In genomic region chr9:137194388-137194787, GRCh38 we compare ENCODE assay signal across 12 cellular contexts. TPM values are rescaled to one million over a fixed set of nuclear protein-coding genes. Genes with fewer than 3 reads are reported as not detected.
A peak's percentile ranks its signal among the peaks of the same experiment; 100 is the strongest.
DNase-seq lines count a peak whose midpoint lies in the region; TF ChIP-seq lines count a peak whose summit lies in the region.
"Had no signal": no experiment of that assay in that cellular context is flagged by ENCODE, and none has a peak within 500 bp of the region (broad histone marks: within the 10 kb centered on the region; RNA-seq: fewer than 3 reads in every experiment).

No MANE protein-coding gene starts in this region.

- H3K4me3 ChIP-seq in H7 (ENCODE audit: insufficient read depth, low read depth, low read length) (no peak overlapping the region), mesenchymal stem cell (ENCODE audit: insufficient read depth in 1 of 2, low read depth in 1 of 2, low read length in 2 of 2) (no peak overlapping the region), A673 (ENCODE audit: low read depth, low read length, poor library complexity, severe bottlenecking) (no peak overlapping the region)
- H3K4me3 ChIP-seq: upper lobe of right lung had no signal

- H3K4me1 ChIP-seq in mesenchymal stem cell (ENCODE audit: control insufficient read depth, insufficient read depth, low read depth, low read length) (peaks cover 76% of the 10 kb centered on the region), A673 (ENCODE audit: insufficient read depth, low read length, poor library complexity, severe bottlenecking) (peaks cover 12% of the 10 kb centered on the region)

- H3K27me3 Mint-ChIP-seq in Calu3 (ENCODE audit: unreplicated experiment), result no peaks in the 10 kb centered on the region
- H3K27me3 Mint-ChIP-seq in activated T-helper 1 cell treated with anti-CD3 and anti-CD28 coated beads, Interleukin-12 subunit alpha, Interleukin-12 subunit beta, Interleukin-2, Interleukin-4 antibody, amounts not matched to agents 30 ng/mL and 10 ng/mL and 1 ng/mL, durations not matched to agents 14 hours and 24 hours and 36 hours (ENCODE audit: insufficient read depth), result no peaks in the 10 kb centered on the region
- H3K27me3 Mint-ChIP-seq: activated T-cell treated with anti-CD3 and anti-CD28 coated beads, Interleukin-2, amount 50 U/mL, for 24 hours; progenitor cell of endocrine pancreas had no signal

- no peaks in the 10 kb centered on the region for H3K9me3 Mint-ChIP-seq in Calu3 (ENCODE audit: low read depth, unreplicated experiment)
- no peaks in the 10 kb centered on the region for H3K9me3 Mint-ChIP-seq in activated T-helper 1 cell treated with anti-CD3 and anti-CD28 coated beads, Interleukin-12 subunit alpha, Interleukin-12 subunit beta, Interleukin-2, Interleukin-4 antibody, amounts not matched to agents 30 ng/mL and 10 ng/mL and 1 ng/mL, durations not matched to agents 14 hours and 24 hours and 36 hours
- H3K9me3 Mint-ChIP-seq: activated T-cell treated with anti-CD3 and anti-CD28 coated beads, Interleukin-2, amount 50 U/mL, for 24 hours had no signal

- CTCF ChIA-PET in A673 (lab: Charles Lee), result interaction anchor here (0.7 kb wide), 1 partner anchor 42 kb away, joined by 3 read pairs; no protein-coding TSS in a partner anchor
- CTCF ChIA-PET in Calu3 (lab: Charles Lee), result interaction anchor here (1.2 kb wide), 1 partner anchor 42 kb away, joined by 4 read pairs; no protein-coding TSS in a partner anchor

- no peak overlapping the region for H3K18ac ChIP-seq in mesenchymal stem cell (ENCODE audit: low read depth in 1 of 2, low read length in 2 of 2)

- no peak overlapping the region for H3K4me3 Mint-ChIP-seq in Calu3 (ENCODE audit: low read depth, unreplicated experiment)
- no peak overlapping the region for H3K4me3 Mint-ChIP-seq in activated T-helper 1 cell treated with anti-CD3 and anti-CD28 coated beads, Interleukin-12 subunit alpha, Interleukin-12 subunit beta, Interleukin-2, Interleukin-4 antibody, amounts not matched to agents 30 ng/mL and 10 ng/mL and 1 ng/mL, durations not matched to agents 14 hours and 24 hours and 36 hours
- H3K4me3 Mint-ChIP-seq: activated T-cell treated with anti-CD3 and anti-CD28 coated beads, Interleukin-2, amount 50 U/mL, for 24 hours had no signal

- no peak overlapping the region for H3K9ac ChIP-seq in mesenchymal stem cell (ENCODE audit: low read length)

- intact Hi-C loops in A673 (cut with micrococcal nuclease; ENCODE audit: unreplicated experiment), result no loop called here
- intact Hi-C loops in Calu3 (cut with micrococcal nuclease; ENCODE audit: unreplicated experiment), result no loop called here
- intact Hi-C loops in activated T-helper 1 cell treated with anti-CD3 and anti-CD28 coated beads, Interleukin-12 subunit alpha, Interleukin-12 subunit beta, Interleukin-2, Interleukin-4 antibody, amounts not matched to agents 30 ng/mL and 10 ng/mL and 1 ng/mL, durations not matched to agents 14 hours and 24 hours and 36 hours (cut with micrococcal nuclease), result no loop called here

- TF ChIP-seq CTCF in A673 (conservative IDR thresholded peaks at IDR 0.05; ENCODE audit: low read depth, low read length), result no peak
- no peak for TF ChIP-seq CTCF in Calu3 (IDR thresholded peaks at IDR 0.05; ENCODE audit: unreplicated experiment)

- BruUV-seq in A673 (replicated peaks; lab: Mats Ljungman, UMichigan) (no TSS peak), Calu3 (replicated peaks; lab: Mats Ljungman, UMichigan) (no TSS peak)

- H2AFZ ChIP-seq in mesenchymal stem cell (ENCODE audit: low read depth, low read length), result no peak overlapping the region

- DNase-seq in H7 (peak; percentile 67), amniotic epithelial cell (ENCODE audit: low read depth) (peak; percentile 68), mesenchymal stem cell (no peak), A673 (ENCODE audit: low spot score) (no peak), Calu3 (no peak)
- no peak for DNase-seq in activated T-helper 1 cell treated with anti-CD3 and anti-CD28 coated beads, Interleukin-12 subunit alpha, Interleukin-12 subunit beta, Interleukin-2, Interleukin-4 antibody, amounts not matched to agents 30 ng/mL and 10 ng/mL and 1 ng/mL, durations not matched to agents 14 hours and 24 hours and 36 hours (ENCODE audit: low spot score)
- DNase-seq: activated T-cell treated with anti-CD3 and anti-CD28 coated beads, Interleukin-2, amount 50 U/mL, for 24 hours; brain microvascular endothelial cell; kidney glomerular epithelial cell; NCI-H187 treated with DMSO at 0.1 percent for 48 hours; upper lobe of right lung had no signal

- H3K4me1 Mint-ChIP-seq in Calu3 (ENCODE audit: low read depth, unreplicated experiment), result peaks cover 38% of the 10 kb centered on the region
- peaks cover 3% of the 10 kb centered on the region for H3K4me1 Mint-ChIP-seq in activated T-helper 1 cell treated with anti-CD3 and anti-CD28 coated beads, Interleukin-12 subunit alpha, Interleukin-12 subunit beta, Interleukin-2, Interleukin-4 antibody, amounts not matched to agents 30 ng/mL and 10 ng/mL and 1 ng/mL, durations not matched to agents 14 hours and 24 hours and 36 hours (ENCODE audit: low read depth)

- 83% methylated on average over 16 of the region's 16 CpGs for WGBS in mesenchymal stem cell

- no peak overlapping the region for H2BK120ac ChIP-seq in mesenchymal stem cell (ENCODE audit: low read depth, low read length)

- H3K36me3 ChIP-seq in H7 (replicated peaks; ENCODE audit: control insufficient read depth, insufficient read depth, low read length) (no peaks in the 10 kb centered on the region; the same call in 1 of the 2 replicates), mesenchymal stem cell (ENCODE audit: control insufficient read depth in 1 of 2, insufficient read depth in 2 of 2, low read depth in 1 of 2, low read length in 2 of 2) (peaks cover 30 to 56% of the 10 kb centered on the region in 2 experiments), A673 (ENCODE audit: insufficient read depth, low read length, poor library complexity, severe bottlenecking) (peaks cover 2% of the 10 kb centered on the region)

- H2BK5ac ChIP-seq in mesenchymal stem cell (ENCODE audit: low read depth, low read length, poor library complexity, severe bottlenecking), result no peak overlapping the region

- H3K36me3 Mint-ChIP-seq in Calu3 (ENCODE audit: insufficient read depth, unreplicated experiment), result peaks cover 41% of the 10 kb centered on the region
- peaks cover 2% of the 10 kb centered on the region for H3K36me3 Mint-ChIP-seq in activated T-helper 1 cell treated with anti-CD3 and anti-CD28 coated beads, Interleukin-12 subunit alpha, Interleukin-12 subunit beta, Interleukin-2, Interleukin-4 antibody, amounts not matched to agents 30 ng/mL and 10 ng/mL and 1 ng/mL, durations not matched to agents 14 hours and 24 hours and 36 hours (ENCODE audit: low read depth)

- H4K8ac ChIP-seq in mesenchymal stem cell (ENCODE audit: low read length), result no peak overlapping the region

- H3K27me3 ChIP-seq in H7 (ENCODE audit: control insufficient read depth, insufficient read depth, low read length), result no peaks in the 10 kb centered on the region
- no peaks in the 10 kb centered on the region for H3K27me3 ChIP-seq in mesenchymal stem cell (ENCODE audit: control insufficient read depth in 1 of 2, insufficient read depth in 1 of 2, low read length in 2 of 2)
- H3K27me3 ChIP-seq in A673 (replicated peaks; ENCODE audit: insufficient read depth, low read depth, low read length, poor library complexity), result no peaks in the 10 kb centered on the region
- H3K27me3 ChIP-seq: brain microvascular endothelial cell, upper lobe of right lung had no signal

- no peak overlapping the region for H3K4ac ChIP-seq in mesenchymal stem cell (ENCODE audit: low read depth in 1 of 2, low read length in 2 of 2)

- no peak overlapping the region for H2BK15ac ChIP-seq in mesenchymal stem cell (ENCODE audit: low read depth, poor library complexity, severe bottlenecking)

- H3K9me3 ChIP-seq in mesenchymal stem cell (ENCODE audit: control insufficient read depth, low read length), result no peaks in the 10 kb centered on the region
- H3K9me3 ChIP-seq in A673 (ENCODE audit: low read depth, low read length, poor library complexity, severe bottlenecking), result no peaks in the 10 kb centered on the region
- H3K9me3 ChIP-seq: upper lobe of right lung had no signal

- H2AK5ac ChIP-seq in mesenchymal stem cell (ENCODE audit: low read length, severe bottlenecking), result no peak overlapping the region

- H3K27ac ChIP-seq in mesenchymal stem cell (ENCODE audit: low read length, poor library complexity, severe bottlenecking), result no peak overlapping the region
- no peak overlapping the region for H3K27ac ChIP-seq in A673 (ENCODE audit: low read depth, low read length, poor library complexity, severe bottlenecking)
- H3K27ac ChIP-seq: brain microvascular endothelial cell, upper lobe of right lung had no signal

- H3K23ac ChIP-seq in mesenchymal stem cell (ENCODE audit: low read length in 2 of 2), result no peak overlapping the region

- H3K14ac ChIP-seq in mesenchymal stem cell (ENCODE audit: low read length in 2 of 2), result no peak overlapping the region

- H4K91ac ChIP-seq in mesenchymal stem cell (ENCODE audit: low read length), result peak overlapping the region; percentile 41

- peaks cover 52% of the 10 kb centered on the region for H3K79me1 ChIP-seq in mesenchymal stem cell (replicated peaks; ENCODE audit: low read length, poor library complexity, severe bottlenecking)

- H3K27ac Mint-ChIP-seq in Calu3 (ENCODE audit: unreplicated experiment), result no peak overlapping the region
- H3K27ac Mint-ChIP-seq in activated T-helper 1 cell treated with anti-CD3 and anti-CD28 coated beads, Interleukin-12 subunit alpha, Interleukin-12 subunit beta, Interleukin-2, Interleukin-4 antibody, amounts not matched to agents 30 ng/mL and 10 ng/mL and 1 ng/mL, durations not matched to agents 14 hours and 24 hours and 36 hours, result no peak overlapping the region
- H3K27ac Mint-ChIP-seq: activated T-cell treated with anti-CD3 and anti-CD28 coated beads, Interleukin-2, amount 50 U/mL, for 24 hours had no signal

- H2BK12ac ChIP-seq in mesenchymal stem cell (ENCODE audit: low read length in 2 of 2), result no peak overlapping the region

- H3K4me2 ChIP-seq in mesenchymal stem cell (ENCODE audit: low read length, poor library complexity, severe bottlenecking), result peak overlapping the region; percentile 37

- POLR2A ChIA-PET in A673 (lab: Charles Lee; ENCODE audit: low non-redundant PET), result interaction anchor here (0.6 kb wide), 1 partner anchor 9 kb away, joined by 3 read pairs; no protein-coding TSS in a partner anchor

RNA-seq across cellular contexts. Expression of gene SSNA1, which starts 5.9 kb away (rescaled TPM):
- 109 and 143 TPM in 2 replicates for total RNA-seq in H7 (2014; rRNA removed; shearing (Covaris generic))
- 79.1 TPM for polyA plus RNA-seq in mesenchymal stem cell (2013, experiment 1 of 2)
- 79.0 TPM for polyA plus RNA-seq in mesenchymal stem cell (2013, experiment 2 of 2)
- total RNA-seq in A673 (2021), result 86.8 and 87.3 TPM in 2 replicates
- 41.9 and 44.1 TPM in 2 replicates for total RNA-seq in Calu3 (2022)
- 101 and 105 TPM in 2 replicates for total RNA-seq in activated T-helper 1 cell treated with anti-CD3 and anti-CD28 coated beads, Interleukin-12 subunit alpha, Interleukin-12 subunit beta, Interleukin-2, Interleukin-4 antibody, amounts not matched to agents 30 ng/mL and 10 ng/mL and 1 ng/mL, durations not matched to agents 14 hours and 24 hours and 36 hours

RNA-seq across cellular contexts. Expression of gene ANAPC2, which starts 6.0 kb away (rescaled TPM):
- total RNA-seq in H7 (2014; rRNA removed; shearing (Covaris generic)), result 26.2 and 37.0 TPM in 2 replicates
- polyA plus RNA-seq in mesenchymal stem cell (2013, experiment 1 of 2), result 17.0 TPM
- polyA plus RNA-seq in mesenchymal stem cell (2013, experiment 2 of 2), result 16.5 TPM
- 49.6 and 54.1 TPM in 2 replicates for total RNA-seq in A673 (2021)
- 49.4 and 51.4 TPM in 2 replicates for total RNA-seq in Calu3 (2022)
- total RNA-seq in activated T-helper 1 cell treated with anti-CD3 and anti-CD28 coated beads, Interleukin-12 subunit alpha, Interleukin-12 subunit beta, Interleukin-2, Interleukin-4 antibody, amounts not matched to agents 30 ng/mL and 10 ng/mL and 1 ng/mL, durations not matched to agents 14 hours and 24 hours and 36 hours, result 62.5 and 63.6 TPM in 2 replicates

RNA-seq across cellular contexts. Expression of gene TPRN, which starts 6.2 kb away (rescaled TPM):
- 19.3 and 23.3 TPM in 2 replicates for total RNA-seq in H7 (2014; rRNA removed; shearing (Covaris generic))
- 5.4 TPM for polyA plus RNA-seq in mesenchymal stem cell (2013, experiment 1 of 2)
- polyA plus RNA-seq in mesenchymal stem cell (2013, experiment 2 of 2), result 5.8 TPM
- total RNA-seq in A673 (2021) (23.0 and 25.7 TPM in 2 replicates), Calu3 (2022) (18.3 and 20.3 TPM in 2 replicates)
- 15.6 and 17.2 TPM in 2 replicates for total RNA-seq in activated T-helper 1 cell treated with anti-CD3 and anti-CD28 coated beads, Interleukin-12 subunit alpha, Interleukin-12 subunit beta, Interleukin-2, Interleukin-4 antibody, amounts not matched to agents 30 ng/mL and 10 ng/mL and 1 ng/mL, durations not matched to agents 14 hours and 24 hours and 36 hours

RNA-seq across cellular contexts. Expression of gene TMEM203, which starts 11.1 kb away (rescaled TPM):
- 59.1 and 62.3 TPM in 2 replicates for total RNA-seq in H7 (2014; rRNA removed; shearing (Covaris generic))
- 22.2 TPM for polyA plus RNA-seq in mesenchymal stem cell (2013, experiment 1 of 2)
- polyA plus RNA-seq in mesenchymal stem cell (2013, experiment 2 of 2), result 22.6 TPM
- total RNA-seq in A673 (2021), result 37.5 and 41.8 TPM in 2 replicates
- 25.4 and 28.8 TPM in 2 replicates for total RNA-seq in Calu3 (2022)
- 40.5 and 41.5 TPM in 2 replicates for total RNA-seq in activated T-helper 1 cell treated with anti-CD3 and anti-CD28 coated beads, Interleukin-12 subunit alpha, Interleukin-12 subunit beta, Interleukin-2, Interleukin-4 antibody, amounts not matched to agents 30 ng/mL and 10 ng/mL and 1 ng/mL, durations not matched to agents 14 hours and 24 hours and 36 hours

RNA-seq across cellular contexts. Expression of gene NDOR1, which starts 11.1 kb away (rescaled TPM):
- 22.2 and 22.7 TPM in 2 replicates for total RNA-seq in H7 (2014; rRNA removed; shearing (Covaris generic))
- polyA plus RNA-seq in mesenchymal stem cell (2013, experiment 1 of 2), result 7.9 TPM
- 7.7 TPM for polyA plus RNA-seq in mesenchymal stem cell (2013, experiment 2 of 2)
- total RNA-seq in A673 (2021), result 40.2 and 41.5 TPM in 2 replicates
- total RNA-seq in Calu3 (2022), result 26.4 and 27.7 TPM in 2 replicates
- 42.4 and 48.9 TPM in 2 replicates for total RNA-seq in activated T-helper 1 cell treated with anti-CD3 and anti-CD28 coated beads, Interleukin-12 subunit alpha, Interleukin-12 subunit beta, Interleukin-2, Interleukin-4 antibody, amounts not matched to agents 30 ng/mL and 10 ng/mL and 1 ng/mL, durations not matched to agents 14 hours and 24 hours and 36 hours

Comparison
In these comparisons a context has a peak if more than half of its experiments do, and no peak if none do; other contexts are left out.
1. DNase-seq: peak in H7 (single experiment) and amniotic epithelial cell (single experiment); none in mesenchymal stem cell (single experiment), A673 (single experiment), Calu3 (single experiment) and activated T-helper 1 cell treated with anti-CD3 and anti-CD28 coated beads, Interleukin-12 subunit alpha, Interleukin-12 subunit beta, Interleukin-2, Interleukin-4 antibody, amounts not matched to agents 30 ng/mL and 10 ng/mL and 1 ng/mL, durations not matched to agents 14 hours and 24 hours and 36 hours (single experiment).